9 cellular contexts compared by ENCODE assay signal in the genomic region with DNA sequence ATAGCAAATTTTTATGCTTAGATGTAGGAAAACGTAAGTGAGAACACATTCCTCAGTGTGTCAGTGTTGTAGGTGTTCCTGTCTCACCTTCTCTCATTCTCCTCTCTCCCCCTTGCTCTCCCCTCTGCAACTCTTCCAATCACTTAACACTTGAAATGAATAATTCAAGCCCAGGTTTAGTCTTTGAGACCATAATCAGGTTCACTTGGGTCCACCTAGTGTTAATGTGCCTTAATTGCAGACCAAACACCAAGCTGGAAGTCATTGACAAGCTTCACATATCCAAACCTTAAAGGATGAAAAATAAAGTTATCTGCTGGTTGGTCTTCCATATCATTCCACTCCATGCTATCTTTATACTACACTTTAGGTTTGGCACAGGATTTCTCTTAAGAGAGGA. TPM values are rescaled to one million over a fixed set of nuclear protein-coding genes. Genes with fewer than 3 reads are reported as not detected.
DNase-seq lines count a peak whose midpoint lies in the region; TF ChIP-seq lines count a peak whose summit lies in the region.
"Had no signal": no experiment of that assay in that cellular context is flagged by ENCODE, and none has a peak within 500 bp of the region (broad histone marks: within the 10 kb centered on the region; RNA-seq: fewer than 3 reads in every experiment).

No MANE protein-coding gene starts in this region.

- H3K27ac ChIP-seq in neural cell (ENCODE audit: low read length): no peak overlapping the region

- H3K27me3 ChIP-seq in neural cell (ENCODE audit: insufficient read depth, low read depth, low read length): no peaks in the 10 kb centered on the region

- H2AFZ ChIP-seq in neural cell (ENCODE audit: low read depth, low read length): no peak overlapping the region

- no peaks in the 10 kb centered on the region for H4K20me1 ChIP-seq in neural cell (ENCODE audit: insufficient read depth)

- H3F3A ChIP-seq in neural cell (ENCODE audit: insufficient read depth, low read length, poor library complexity, severe bottlenecking): no peaks in the 10 kb centered on the region

- TF ChIP-seq RAD21 in neural cell (conservative IDR thresholded peaks at IDR 0.05): no peak

- TF ChIP-seq CTCF in astrocyte of the cerebellum (IDR thresholded peaks at IDR 0.05; ENCODE audit: low read depth, low read length, missing control alignments) (peak; percentile 51), neural cell (IDR thresholded peaks at IDR 0.05; ENCODE audit: poor library complexity, severe bottlenecking) (peak; percentile 20)

- H3K9me2 ChIP-seq in neural cell (ENCODE audit: insufficient read depth, low read length): no peaks in the 10 kb centered on the region

- H3K9me3 ChIP-seq in neural cell (ENCODE audit: low read length): no peaks in the 10 kb centered on the region

- TF ChIP-seq EP300 in neural cell (conservative IDR thresholded peaks at IDR 0.05; ENCODE audit: poor library complexity, severe bottlenecking): no peak

- in situ Hi-C loops in astrocyte of the cerebellum (cut with HindIII; ENCODE audit: low sequenced_read_pairs): no loop called here

- H3K4me3 ChIP-seq in astrocyte of the cerebellum (ENCODE audit: low read depth, low read length) (no peak overlapping the region), neural cell (ENCODE audit: low read length) (no peak overlapping the region)

- DNase-seq in NCI-H1417 (lab: John Stamatoyannopoulos, UW) (peak in 2 of 3 experiments; percentile 19), NCI-H1417 treated with DMSO at 0.1 percent for 48 hours (lab: John Stamatoyannopoulos, UW) (no peak), HT-29 (ENCODE audit: low spot score) (peak; percentile 51), astrocyte of the cerebellum (ENCODE audit: low read depth) (no peak), DMS114 treated with DMSO at 0.1 percent for 48 hours (lab: John Stamatoyannopoulos, UW; ENCODE audit: unreplicated experiment) (no peak)
- no peak for DNase-seq in stimulated activated naive CD4-positive, alpha-beta T cell treated with Interleukin-2 at 50 U/mL for 16 hours (lab: John Stamatoyannopoulos, UW)
- DNase-seq in activated CD4-positive, alpha-beta T cell treated with anti-CD3 and anti-CD28 coated beads, Interleukin-2, amount 50 U/mL, for 48 hours: no peak
- DNase-seq: Right ventricle myocardium superior had no signal

- no peaks in the 10 kb centered on the region for H3K36me3 ChIP-seq in neural cell (ENCODE audit: insufficient read depth, low read length)

- H3K4me2 ChIP-seq in neural cell (ENCODE audit: low read length): no peak overlapping the region

- H3K9ac ChIP-seq in neural cell (ENCODE audit: low read length): no peak overlapping the region

- no peaks in the 10 kb centered on the region for H3K79me2 ChIP-seq in neural cell (replicated peaks; ENCODE audit: insufficient read depth, low read length)

TF ChIP-seq in neural cell, 6 proteins besides CTCF, POLR2A, EP300 and RAD21:
- no peak for TF ChIP-seq EZH2 (IDR thresholded peaks at IDR 0.05; ENCODE audit: borderline replicate concordance, insufficient read depth, low read length, poor library complexity, severe bottlenecking)
- TF ChIP-seq MXI1 (conservative IDR thresholded peaks at IDR 0.05; ENCODE audit: poor library complexity, severe bottlenecking): no peak
- no peak for TF ChIP-seq SMC3 (conservative IDR thresholded peaks at IDR 0.05; ENCODE audit: poor library complexity)
- TF ChIP-seq TAF1 (IDR thresholded peaks at IDR 0.05; ENCODE audit: low read depth): no peak
- no peak for TF ChIP-seq POLR2AphosphoS5 (IDR thresholded peaks at IDR 0.05)

RNA-seq across cellular contexts. Expression of gene STXBP4, which starts 37.0 kb away (rescaled TPM):
- 3.4 and 4.1 TPM in 2 replicates for total RNA-seq in HT-29 (2014; rRNA removed; shearing (Covaris generic))
- polyA plus RNA-seq in neural cell: 8.1 and 21.3 TPM in 2 replicates
- polyA minus RNA-seq in neural cell: 39.0 and 77.9 TPM in 2 replicates

RNA-seq across cellular contexts. Expression of gene COX11, which starts 37.1 kb away (rescaled TPM):
- total RNA-seq in HT-29 (2014; rRNA removed; shearing (Covaris generic)): 142 and 148 TPM in 2 replicates
- 154 and 155 TPM in 2 replicates for polyA plus RNA-seq in neural cell
- polyA minus RNA-seq in neural cell: 101 and 110 TPM in 2 replicates

Comparison
In these comparisons a context has a peak if more than half of its experiments do, and no peak if none do; other contexts are left out.
1. DNase-seq: peak in NCI-H1417 (2 of 3) and HT-29 (single experiment); none in NCI-H1417 treated with DMSO at 0.1 percent for 48 hours (single experiment), astrocyte of the cerebellum (single experiment), DMS114 treated with DMSO at 0.1 percent for 48 hours (single experiment), stimulated activated naive CD4-positive, alpha-beta T cell treated with Interleukin-2 at 50 U/mL for 16 hours (single experiment) and activated CD4-positive, alpha-beta T cell treated with anti-CD3 and anti-CD28 coated beads, Interleukin-2, amount 50 U/mL, for 48 hours (0 of 2).